ENCODE assay signal across 1 cellular context in the genomic region with DNA sequence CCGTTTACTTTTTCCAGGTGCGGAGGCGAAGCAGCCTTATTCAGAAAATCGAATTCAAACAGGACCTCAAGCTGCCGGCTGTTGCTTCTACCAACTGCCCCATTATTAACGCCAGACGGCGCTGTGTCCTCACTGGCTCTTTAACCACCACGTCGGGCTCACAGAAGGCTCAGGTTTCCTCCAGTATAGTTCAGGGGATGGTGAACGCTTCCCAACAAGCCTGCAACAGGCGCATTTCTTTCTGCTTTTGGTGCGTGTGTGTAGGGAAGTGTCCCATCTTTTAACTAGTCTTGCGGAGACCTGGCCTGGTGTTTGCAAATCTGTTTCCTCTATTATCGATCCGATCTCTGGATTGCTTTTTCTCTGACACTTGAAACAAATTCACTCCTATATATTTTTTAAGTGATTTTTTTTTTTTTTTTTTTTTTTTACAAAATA.
A peak's percentile ranks its signal among the peaks of the same experiment; 100 is the strongest.
TF ChIP-seq lines count a peak whose summit lies in the region.

No MANE protein-coding gene starts in this region.

TF ChIP-seq in HepG2, 621 proteins besides CTCF, POLR2A, EP300 and RAD21 (continued from another document and continues in another):
- TF ChIP-seq, protein P1, sequence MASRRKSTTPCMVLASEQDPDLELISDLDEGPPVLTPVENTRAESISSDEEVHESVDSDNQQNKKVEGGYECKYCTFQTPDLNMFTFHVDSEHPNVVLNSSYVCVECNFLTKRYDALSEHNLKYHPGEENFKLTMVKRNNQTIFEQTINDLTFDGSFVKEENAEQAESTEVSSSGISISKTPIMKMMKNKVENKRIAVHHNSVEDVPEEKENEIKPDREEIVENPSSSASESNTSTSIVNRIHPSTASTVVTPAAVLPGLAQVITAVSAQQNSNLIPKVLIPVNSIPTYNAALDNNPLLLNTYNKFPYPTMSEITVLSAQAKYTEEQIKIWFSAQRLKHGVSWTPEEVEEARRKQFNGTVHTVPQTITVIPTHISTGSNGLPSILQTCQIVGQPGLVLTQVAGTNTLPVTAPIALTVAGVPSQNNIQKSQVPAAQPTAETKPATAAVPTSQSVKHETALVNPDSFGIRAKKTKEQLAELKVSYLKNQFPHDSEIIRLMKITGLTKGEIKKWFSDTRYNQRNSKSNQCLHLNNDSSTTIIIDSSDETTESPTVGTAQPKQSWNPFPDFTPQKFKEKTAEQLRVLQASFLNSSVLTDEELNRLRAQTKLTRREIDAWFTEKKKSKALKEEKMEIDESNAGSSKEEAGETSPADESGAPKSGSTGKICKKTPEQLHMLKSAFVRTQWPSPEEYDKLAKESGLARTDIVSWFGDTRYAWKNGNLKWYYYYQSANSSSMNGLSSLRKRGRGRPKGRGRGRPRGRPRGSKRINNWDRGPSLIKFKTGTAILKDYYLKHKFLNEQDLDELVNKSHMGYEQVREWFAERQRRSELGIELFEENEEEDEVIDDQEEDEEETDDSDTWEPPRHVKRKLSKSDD (CRISPR knock-in tag; IDR thresholded peaks at IDR 0.05; ENCODE audit: low read depth), result no peak
- TF ChIP-seq, protein P2, sequence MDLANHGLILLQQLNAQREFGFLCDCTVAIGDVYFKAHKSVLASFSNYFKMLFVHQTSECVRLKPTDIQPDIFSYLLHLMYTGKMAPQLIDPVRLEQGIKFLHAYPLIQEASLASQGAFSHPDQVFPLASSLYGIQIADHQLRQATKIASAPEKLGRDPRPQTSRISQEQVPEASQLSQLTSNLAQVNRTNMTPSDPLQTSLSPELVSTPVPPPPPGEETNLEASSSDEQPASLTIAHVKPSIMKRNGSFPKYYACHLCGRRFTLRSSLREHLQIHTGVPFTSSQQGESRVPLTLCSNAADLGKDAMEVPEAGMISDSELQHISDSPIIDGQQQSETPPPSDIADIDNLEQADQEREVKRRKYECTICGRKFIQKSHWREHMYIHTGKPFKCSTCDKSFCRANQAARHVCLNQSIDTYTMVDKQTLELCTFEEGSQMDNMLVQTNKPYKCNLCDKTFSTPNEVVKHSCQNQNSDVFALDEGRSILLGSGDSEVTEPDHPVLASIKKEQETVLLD (CRISPR knock-in tag; IDR thresholded peaks at IDR 0.05; ENCODE audit: low read depth), result no peak
- TF ChIP-seq HOXA7 (CRISPR knock-in tag; IDR thresholded peaks at IDR 0.05) (no peak), ARID4A (CRISPR knock-in tag; IDR thresholded peaks at IDR 0.05; ENCODE audit: borderline replicate concordance) (no peak), ZNF18 (CRISPR knock-in tag; IDR thresholded peaks at IDR 0.05; ENCODE audit: insufficient replicate concordance) (no peak), ADNP (CRISPR knock-in tag; IDR thresholded peaks at IDR 0.05) (no peak), YY1 (IDR thresholded peaks at IDR 0.05; ENCODE audit: insufficient read depth, insufficient replicate concordance, low read depth, low read length) (peak; percentile 42), HOXD1 (CRISPR knock-in tag; IDR thresholded peaks at IDR 0.05) (no peak; the same call in 1 of the 2 replicates), ISX (CRISPR knock-in tag; conservative IDR thresholded peaks at IDR 0.05) (no peak), ATRX (CRISPR knock-in tag; IDR thresholded peaks at IDR 0.05; ENCODE audit: borderline replicate concordance) (no peak), RBFOX2 (IDR thresholded peaks at IDR 0.05; ENCODE audit: low read depth, low read length) (no peak), ZNF350 (CRISPR knock-in tag; IDR thresholded peaks at IDR 0.05; ENCODE audit: borderline replicate concordance, low read depth) (no peak), PAX8 (CRISPR knock-in tag; IDR thresholded peaks at IDR 0.05; ENCODE audit: borderline replicate concordance) (no peak), ZNF547 (CRISPR knock-in tag; IDR thresholded peaks at IDR 0.05) (no peak), ELF4 (CRISPR knock-in tag; IDR thresholded peaks at IDR 0.05; ENCODE audit: borderline replicate concordance) (no peak), ZNF143 (CRISPR knock-in tag; IDR thresholded peaks at IDR 0.05) (no peak; the same call in 1 of the 2 replicates), ZFP36 (IDR thresholded peaks at IDR 0.05; ENCODE audit: borderline replicate concordance, low read depth, low read length, partially characterized antibody) (no peak), ZNF713 (CRISPR knock-in tag; IDR thresholded peaks at IDR 0.05) (no peak), CHD2 (IDR thresholded peaks at IDR 0.05; ENCODE audit: low read depth, low read length) (no peak), PRDM15 (CRISPR knock-in tag; IDR thresholded peaks at IDR 0.05) (no peak), JUNB (CRISPR knock-in tag; IDR thresholded peaks at IDR 0.05; ENCODE audit: borderline replicate concordance) (no peak), ZNF414 (CRISPR knock-in tag; IDR thresholded peaks at IDR 0.05) (no peak), ZNF3 (CRISPR knock-in tag; IDR thresholded peaks at IDR 0.05) (no peak), HES4 (CRISPR knock-in tag; IDR thresholded peaks at IDR 0.05; ENCODE audit: borderline replicate concordance) (no peak), ZNF776 (CRISPR knock-in tag; IDR thresholded peaks at IDR 0.05) (no peak), KDM2A (CRISPR knock-in tag; IDR thresholded peaks at IDR 0.05; ENCODE audit: borderline replicate concordance, low read depth) (peak; percentile 42; the same call in 1 of the 2 replicates)
- TF ChIP-seq, protein P3, sequence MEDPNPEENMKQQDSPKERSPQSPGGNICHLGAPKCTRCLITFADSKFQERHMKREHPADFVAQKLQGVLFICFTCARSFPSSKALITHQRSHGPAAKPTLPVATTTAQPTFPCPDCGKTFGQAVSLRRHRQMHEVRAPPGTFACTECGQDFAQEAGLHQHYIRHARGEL (CRISPR knock-in tag; IDR thresholded peaks at IDR 0.05), result no peak
- TF ChIP-seq, protein P4, sequence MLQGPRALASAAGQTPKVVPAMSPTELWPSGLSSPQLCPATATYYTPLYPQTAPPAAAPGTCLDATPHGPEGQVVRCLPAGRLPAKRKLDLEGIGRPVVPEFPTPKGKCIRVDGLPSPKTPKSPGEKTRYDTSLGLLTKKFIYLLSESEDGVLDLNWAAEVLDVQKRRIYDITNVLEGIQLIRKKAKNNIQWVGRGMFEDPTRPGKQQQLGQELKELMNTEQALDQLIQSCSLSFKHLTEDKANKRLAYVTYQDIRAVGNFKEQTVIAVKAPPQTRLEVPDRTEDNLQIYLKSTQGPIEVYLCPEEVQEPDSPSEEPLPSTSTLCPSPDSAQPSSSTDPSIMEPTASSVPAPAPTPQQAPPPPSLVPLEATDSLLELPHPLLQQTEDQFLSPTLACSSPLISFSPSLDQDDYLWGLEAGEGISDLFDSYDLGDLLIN (CRISPR knock-in tag; IDR thresholded peaks at IDR 0.05; ENCODE audit: borderline replicate concordance), result no peak
- TF ChIP-seq, protein P5, sequence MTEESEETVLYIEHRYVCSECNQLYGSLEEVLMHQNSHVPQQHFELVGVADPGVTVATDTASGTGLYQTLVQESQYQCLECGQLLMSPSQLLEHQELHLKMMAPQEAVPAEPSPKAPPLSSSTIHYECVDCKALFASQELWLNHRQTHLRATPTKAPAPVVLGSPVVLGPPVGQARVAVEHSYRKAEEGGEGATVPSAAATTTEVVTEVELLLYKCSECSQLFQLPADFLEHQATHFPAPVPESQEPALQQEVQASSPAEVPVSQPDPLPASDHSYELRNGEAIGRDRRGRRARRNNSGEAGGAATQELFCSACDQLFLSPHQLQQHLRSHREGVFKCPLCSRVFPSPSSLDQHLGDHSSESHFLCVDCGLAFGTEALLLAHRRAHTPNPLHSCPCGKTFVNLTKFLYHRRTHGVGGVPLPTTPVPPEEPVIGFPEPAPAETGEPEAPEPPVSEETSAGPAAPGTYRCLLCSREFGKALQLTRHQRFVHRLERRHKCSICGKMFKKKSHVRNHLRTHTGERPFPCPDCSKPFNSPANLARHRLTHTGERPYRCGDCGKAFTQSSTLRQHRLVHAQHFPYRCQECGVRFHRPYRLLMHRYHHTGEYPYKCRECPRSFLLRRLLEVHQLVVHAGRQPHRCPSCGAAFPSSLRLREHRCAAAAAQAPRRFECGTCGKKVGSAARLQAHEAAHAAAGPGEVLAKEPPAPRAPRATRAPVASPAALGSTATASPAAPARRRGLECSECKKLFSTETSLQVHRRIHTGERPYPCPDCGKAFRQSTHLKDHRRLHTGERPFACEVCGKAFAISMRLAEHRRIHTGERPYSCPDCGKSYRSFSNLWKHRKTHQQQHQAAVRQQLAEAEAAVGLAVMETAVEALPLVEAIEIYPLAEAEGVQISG (CRISPR knock-in tag; IDR thresholded peaks at IDR 0.05), result peak; percentile 40; the same call in 1 of the 2 replicates
- TF ChIP-seq, protein P6, sequence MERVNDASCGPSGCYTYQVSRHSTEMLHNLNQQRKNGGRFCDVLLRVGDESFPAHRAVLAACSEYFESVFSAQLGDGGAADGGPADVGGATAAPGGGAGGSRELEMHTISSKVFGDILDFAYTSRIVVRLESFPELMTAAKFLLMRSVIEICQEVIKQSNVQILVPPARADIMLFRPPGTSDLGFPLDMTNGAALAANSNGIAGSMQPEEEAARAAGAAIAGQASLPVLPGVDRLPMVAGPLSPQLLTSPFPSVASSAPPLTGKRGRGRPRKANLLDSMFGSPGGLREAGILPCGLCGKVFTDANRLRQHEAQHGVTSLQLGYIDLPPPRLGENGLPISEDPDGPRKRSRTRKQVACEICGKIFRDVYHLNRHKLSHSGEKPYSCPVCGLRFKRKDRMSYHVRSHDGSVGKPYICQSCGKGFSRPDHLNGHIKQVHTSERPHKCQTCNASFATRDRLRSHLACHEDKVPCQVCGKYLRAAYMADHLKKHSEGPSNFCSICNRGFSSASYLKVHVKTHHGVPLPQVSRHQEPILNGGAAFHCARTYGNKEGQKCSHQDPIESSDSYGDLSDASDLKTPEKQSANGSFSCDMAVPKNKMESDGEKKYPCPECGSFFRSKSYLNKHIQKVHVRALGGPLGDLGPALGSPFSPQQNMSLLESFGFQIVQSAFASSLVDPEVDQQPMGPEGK (CRISPR knock-in tag; IDR thresholded peaks at IDR 0.05), result no peak
